Comparison of ENCODE assay signal across 26 cellular contexts in genomic region chr9:20670395-20670794, GRCh38. TPM values are rescaled to one million over a fixed set of nuclear protein-coding genes. Genes with fewer than 3 reads are reported as not detected.
A peak's percentile ranks its signal among the peaks of the same experiment; 100 is the strongest.
DNase-seq lines count a peak whose midpoint lies in the region; ATAC-seq, FAIRE-seq and TF ChIP-seq lines count a peak whose summit lies in the region.
"Had no signal": no experiment of that assay in that cellular context is flagged by ENCODE, and none has a peak within 500 bp of the region (broad histone marks: within the 10 kb centered on the region; RNA-seq: fewer than 3 reads in every experiment).

No MANE protein-coding gene starts in this region.

- no peak overlapping the region for H2BK120ac ChIP-seq in mesendoderm (ENCODE audit: low read depth, low read length)

- H3K9ac ChIP-seq in endodermal cell (ENCODE audit: extremely low read depth, low read length, poor library complexity, severe bottlenecking), result no peak overlapping the region
- H3K9ac ChIP-seq in mesendoderm (ENCODE audit: low read length), result no peak overlapping the region
- H3K9ac ChIP-seq: BLaER1 treated with 17β-estradiol and CSF1 and Interleukin-3, amounts not matched to agents 10 nM and 100 nM had no signal

- H3K36me3 Mint-ChIP-seq in GM23338 (ENCODE audit: low read depth) (no peaks in the 10 kb centered on the region), endodermal cell (ENCODE audit: low read depth) (peaks cover 38% of the 10 kb centered on the region)
- H3K36me3 Mint-ChIP-seq: CD14-positive monocyte; CD8-positive, alpha-beta memory T cell had no signal

- no peak overlapping the region for H4K5ac ChIP-seq in mesendoderm (ENCODE audit: low read length)

- H3K4me3 ChIP-seq in GM23338, result no peak overlapping the region
- peak overlapping the region; percentile 21 for H3K4me3 ChIP-seq in endodermal cell (ENCODE audit: low read length)
- no peak overlapping the region for H3K4me3 ChIP-seq in mesendoderm (ENCODE audit: low read length)
- H3K4me3 ChIP-seq: A549; BLaER1 treated with 17β-estradiol and CSF1 and Interleukin-3, amounts not matched to agents 10 nM and 100 nM had no signal

- no peak overlapping the region for H2BK5ac ChIP-seq in mesendoderm (ENCODE audit: low read length)

- H3K79me2 ChIP-seq in GM23338 (replicated peaks; ENCODE audit: insufficient read depth) (peaks cover 56% of the 10 kb centered on the region), mesendoderm (ENCODE audit: control insufficient read depth, insufficient read depth, low read length) (peaks cover 1% of the 10 kb centered on the region)

- H3K23ac ChIP-seq in mesendoderm (ENCODE audit: low read length), result no peak overlapping the region

- no peak overlapping the region for H2AK5ac ChIP-seq in mesendoderm (ENCODE audit: low read length)

- H3K4me3 Mint-ChIP-seq in GM23338, result no peak overlapping the region
- H3K4me3 Mint-ChIP-seq in endodermal cell, result no peak overlapping the region
- H3K4me3 Mint-ChIP-seq: CD14-positive monocyte; CD4-positive, alpha-beta T cell; CD8-positive, alpha-beta memory T cell had no signal

- H3K56ac ChIP-seq in mesendoderm (ENCODE audit: low read length), result no peak overlapping the region

- WGBS in endodermal cell (ENCODE audit: insufficient coverage in 1 of 2, insufficient read length in 1 of 2), 2 experiments, result 49 to 55% methylated on average over 2 to 6 of the region's 6 CpGs
- WGBS in mesendoderm (ENCODE audit: extremely low coverage, insufficient coverage, low lambda C conversion rate), result no CpG with 5 or more reads among the region's 6 CpGs

- H3F3A ChIP-seq in GM23338 (replicated peaks; ENCODE audit: low read depth), result no peaks in the 10 kb centered on the region

- H3K9me3 Mint-ChIP-seq in GM23338, result no peaks in the 10 kb centered on the region
- peaks cover 6% of the 10 kb centered on the region for H3K9me3 Mint-ChIP-seq in endodermal cell
- H3K9me3 Mint-ChIP-seq: CD14-positive monocyte; CD4-positive, alpha-beta T cell; CD8-positive, alpha-beta memory T cell had no signal

- H3K4me1 ChIP-seq in GM23338 (ENCODE audit: insufficient read depth), result peaks cover 9% of the 10 kb centered on the region
- H3K4me1 ChIP-seq in endodermal cell (ENCODE audit: control insufficient read depth, insufficient read depth, low read length), result no peaks in the 10 kb centered on the region
- no peaks in the 10 kb centered on the region for H3K4me1 ChIP-seq in mesendoderm (ENCODE audit: control insufficient read depth, low read depth, low read length)
- H3K4me1 ChIP-seq: A549; BLaER1 treated with 17β-estradiol and CSF1 and Interleukin-3, amounts not matched to agents 10 nM and 100 nM had no signal

- H3K79me1 ChIP-seq in mesendoderm (ENCODE audit: low read length), result peaks cover 4% of the 10 kb centered on the region

- H3K27ac ChIP-seq in GM23338 (ENCODE audit: low read depth) (no peak overlapping the region), endodermal cell (ENCODE audit: low read depth, low read length) (no peak overlapping the region), mesendoderm (ENCODE audit: low read depth, low read length) (no peak overlapping the region)
- H3K27ac ChIP-seq: A549; BLaER1 treated with 17β-estradiol and CSF1 and Interleukin-3, amounts not matched to agents 10 nM and 100 nM had no signal

- DNase-seq in GM23338 (ENCODE audit: low spot score), result no peak
- peak; percentile 22 for DNase-seq in NCI-H69 (lab: John Stamatoyannopoulos, UW)
- DNase-seq in endodermal cell, result peak; percentile 71
- DNase-seq in mesendoderm, result peak; percentile 86
- no peak for DNase-seq in SKM-1 (lab: John Stamatoyannopoulos, UW; ENCODE audit: unreplicated experiment)
- DNase-seq in RCC 7860 (ENCODE audit: low spot score), result no peak
- DNase-seq in NAMALWA (ENCODE audit: low spot score), result no peak
- DNase-seq: 8988T; ACHN; AML-193; BE2C; CD4-positive, alpha-beta T cell; CD8-positive, alpha-beta memory T cell; DMS53; DMS79 treated with DMSO at 0.1 percent for 48 hours; GF-D8; H7; HCEC 1CT had no signal

- 0 out of 2 replicates have a peak overlapping the region, but pooled peaks have one; percentile 57 for H3K27ac Mint-ChIP-seq in GM23338
- H3K27ac Mint-ChIP-seq in endodermal cell, result no peak overlapping the region
- H3K27ac Mint-ChIP-seq: CD14-positive monocyte; CD4-positive, alpha-beta T cell had no signal

- no peak overlapping the region for H4K8ac ChIP-seq in mesendoderm (ENCODE audit: low read depth, low read length)

- H3K9me3 ChIP-seq in endodermal cell (ENCODE audit: control insufficient read depth, low read length), result peaks cover 7% of the 10 kb centered on the region
- H3K9me3 ChIP-seq: A549; BE2C; BLaER1 treated with 17β-estradiol and CSF1 and Interleukin-3, amounts not matched to agents 10 nM and 100 nM had no signal

- no peak; the same call in 2 of the 3 replicates for ATAC-seq in GM23338
- ATAC-seq in GM18858 (IDR thresholded peaks at IDR 0.05; ENCODE audit: unreplicated experiment), result no peak
- ATAC-seq: A549 had no signal

- H2BK15ac ChIP-seq in mesendoderm (replicated peaks; ENCODE audit: low read depth), result no peak overlapping the region

- no peaks in the 10 kb centered on the region for H3K9me2 ChIP-seq in GM23338 (ENCODE audit: insufficient read depth)

- TF ChIP-seq CTCF in GM23338 (conservative IDR thresholded peaks at IDR 0.05; ENCODE audit: low read depth in 2 of 2) (no peak), endodermal cell (conservative IDR thresholded peaks at IDR 0.05) (no peak)

- H3K4me2 ChIP-seq in GM23338 (no peak overlapping the region), mesendoderm (ENCODE audit: low read length) (no peak overlapping the region)
- H3K4me2 ChIP-seq: A549; BLaER1 treated with 17β-estradiol and CSF1 and Interleukin-3, amounts not matched to agents 10 nM and 100 nM had no signal

- no peak overlapping the region for H2AFZ ChIP-seq in GM23338

- no peak overlapping the region for H3K18ac ChIP-seq in mesendoderm (ENCODE audit: low read length)

- H3K27me3 ChIP-seq in GM23338 (ENCODE audit: insufficient read depth) (no peaks in the 10 kb centered on the region), endodermal cell (ENCODE audit: control insufficient read depth, insufficient read depth, low read length, poor library complexity, severe bottlenecking) (no peaks in the 10 kb centered on the region), mesendoderm (ENCODE audit: insufficient read depth, low read length, poor library complexity) (no peaks in the 10 kb centered on the region)
- H3K27me3 ChIP-seq: BE2C; BLaER1 treated with 17β-estradiol and CSF1 and Interleukin-3, amounts not matched to agents 10 nM and 100 nM had no signal

- peaks cover 2% of the 10 kb centered on the region for H3K27me3 Mint-ChIP-seq in GM23338 (ENCODE audit: insufficient read depth, low read depth, poor library complexity)
- H3K27me3 Mint-ChIP-seq in endodermal cell (ENCODE audit: insufficient read depth), result no peaks in the 10 kb centered on the region
- H3K27me3 Mint-ChIP-seq: CD4-positive, alpha-beta T cell had no signal

- peaks cover 3% of the 10 kb centered on the region; the same call in 1 of the 2 replicates for H4K20me1 ChIP-seq in GM23338 (replicated peaks; ENCODE audit: insufficient read depth)
- H4K20me1 ChIP-seq: BLaER1 treated with 17β-estradiol and CSF1 and Interleukin-3, amounts not matched to agents 10 nM and 100 nM had no signal

- H3K4me1 Mint-ChIP-seq in GM23338 (peaks cover 24% of the 10 kb centered on the region), endodermal cell (peaks cover 17% of the 10 kb centered on the region)
- H3K4me1 Mint-ChIP-seq: CD14-positive monocyte; CD8-positive, alpha-beta memory T cell had no signal

- no peak for FAIRE-seq in RCC 7860 (lab: Jason Lieb, UNC)
- FAIRE-seq: A549, D721Med, GM12891, GM18507, H1 had no signal

- H3K36me3 ChIP-seq in GM23338 (ENCODE audit: insufficient read depth) (no peaks in the 10 kb centered on the region), endodermal cell (ENCODE audit: control insufficient read depth, insufficient read depth, low read length) (peaks cover 6% of the 10 kb centered on the region), mesendoderm (ENCODE audit: control insufficient read depth, insufficient read depth, low read length) (no peaks in the 10 kb centered on the region)
- H3K36me3 ChIP-seq: BE2C; BLaER1 treated with 17β-estradiol and CSF1 and Interleukin-3, amounts not matched to agents 10 nM and 100 nM had no signal

- H3K4ac ChIP-seq in mesendoderm (ENCODE audit: low read depth, low read length), result no peak overlapping the region

TF ChIP-seq in GM23338, 12 proteins besides CTCF, POLR2A, EP300 and RAD21 (continues in another document):
- no peak for TF ChIP-seq STAT1 (IDR thresholded peaks at IDR 0.05; ENCODE audit: unreplicated experiment)
- TF ChIP-seq CREB1 (CRISPR knock-in tag; IDR thresholded peaks at IDR 0.05; ENCODE audit: low read depth), result no peak

RNA-seq across cellular contexts. Expression of gene FOCAD, which starts 13.7 kb away (rescaled TPM):
- 50.7 and 66.5 TPM in 2 replicates for total RNA-seq in GM23338 (2014; rRNA removed; shearing (Covaris generic))
- 11.8 and 13.7 TPM in 2 replicates for polyA plus RNA-seq in GM23338 (2016; fragmentation: Nextera tagmentation; extraction: Ambion mirVana)
- total RNA-seq in endodermal cell, result 10 to 100 TPM; 51.6 to 56.8 TPM
- polyA plus RNA-seq in endodermal cell (2013, experiment 1 of 2), result 41.3 TPM
- 52.9 TPM for polyA plus RNA-seq in endodermal cell (2013, experiment 2 of 2)
- 12.7 TPM for polyA plus RNA-seq in mesendoderm (2013, experiment 1 of 2)
- 13.1 TPM for polyA plus RNA-seq in mesendoderm (2013, experiment 2 of 2)

RNA-seq across cellular contexts. Expression of gene MLLT3, which starts 48.1 kb away (rescaled TPM):
- total RNA-seq in GM23338 (2014; rRNA removed; shearing (Covaris generic)), result 9.5 and 14.8 TPM in 2 replicates
- 6.1 and 7.5 TPM in 2 replicates for polyA plus RNA-seq in GM23338 (2016; fragmentation: Nextera tagmentation; extraction: Ambion mirVana)
- total RNA-seq in endodermal cell, result 10 to 100 TPM in 1 of 2 donors, 1 to 10 TPM in 1; 5.5 to 12.2 TPM
- 53.5 TPM for polyA plus RNA-seq in endodermal cell (2013, experiment 1 of 2)
- 49.5 TPM for polyA plus RNA-seq in endodermal cell (2013, experiment 2 of 2)
- 1.8 TPM for polyA plus RNA-seq in mesendoderm (2013, experiment 1 of 2)
- polyA plus RNA-seq in mesendoderm (2013, experiment 2 of 2), result 2.0 TPM

Comparison
In these comparisons a context has a peak if more than half of its experiments do, and no peak if none do; other contexts are left out.
1. DNase-seq: peak in NCI-H69 (single experiment), endodermal cell (single experiment) and mesendoderm (single experiment); none in GM23338 (single experiment), SKM-1 (single experiment), RCC 7860 (single experiment) and NAMALWA (single experiment).